8 cellular contexts compared by ENCODE assay signal in genomic region chr7:107879400-107880035, GRCh38. TPM values are rescaled to one million over a fixed set of nuclear protein-coding genes. Genes with fewer than 3 reads are reported as not detected.
A peak's percentile ranks its signal among the peaks of the same experiment; 100 is the strongest.
DNase-seq lines count a peak whose midpoint lies in the region; ATAC-seq and TF ChIP-seq lines count a peak whose summit lies in the region.

No MANE protein-coding gene starts in this region.

- POLR2A ChIA-PET in RWPE1 (lab: Yijun Ruan, JAX; ENCODE audit: low non-redundant PET), result no interaction called here

- TF ChIP-seq CTCF in LNCaP clone FGC (IDR thresholded peaks at IDR 0.05; ENCODE audit: control insufficient read depth, extremely low read depth, insufficient read depth) (peak; percentile 76), RWPE1 (conservative IDR thresholded peaks at IDR 0.05; ENCODE audit: low read depth) (peak; percentile 95), cardiac fibroblast (IDR thresholded peaks at IDR 0.05; ENCODE audit: low read depth, low read length) (peak; percentile 85), testis (IDR thresholded peaks at IDR 0.05) (peak; percentile 61 to 71 (median 69))

- no peaks in the 10 kb centered on the region for H3K27me3 ChIP-seq in testis

- DNase-seq in activated CD4-positive, CD25-positive, alpha-beta regulatory T cell treated with anti-CD3 and anti-CD28 coated beads, Interleukin-2, amount 50 U/mL, for 16 hours (ENCODE audit: low read depth, low spot score), result peak; percentile 26
- no peak for DNase-seq in activated CD4-positive, CD25-positive, alpha-beta regulatory T cell treated with anti-CD3 and anti-CD28 coated beads, Interleukin-2, amount 50 U/mL, for 72 hours
- DNase-seq in LNCaP clone FGC (ENCODE audit: low read depth) (no peak), RWPE1 (ENCODE audit: low spot score) (peak; percentile 63), cardiac fibroblast (ENCODE audit: low read depth in 2 of 2) (peak; percentile 70 to 77), kidney tubule cell (ENCODE audit: low spot score) (peak; percentile 65), testis (peak; percentile 71)

- H3K27ac ChIP-seq in RWPE1 (no peak overlapping the region), testis (no peak overlapping the region)

- no peak overlapping the region for H3K4me3 ChIP-seq in LNCaP clone FGC (ENCODE audit: low read depth, low read length)
- H3K4me3 ChIP-seq in cardiac fibroblast (replicated peaks in 1 of 2; ENCODE audit: low read depth in 2 of 2, low read length in 2 of 2), result no peak overlapping the region
- no peak overlapping the region for H3K4me3 ChIP-seq in testis

- no peaks in the 10 kb centered on the region for H3K4me1 ChIP-seq in testis

- H3K36me3 ChIP-seq in testis (ENCODE audit: low read depth, missing control alignments), result no peaks in the 10 kb centered on the region

- ATAC-seq in GM21786 (IDR thresholded peaks at IDR 0.05; ENCODE audit: unreplicated experiment), result peak; percentile 87

- intact Hi-C loops in testis (cut with DNase I; ENCODE audit: low total_unique reads), result loop anchor here (10.0 kb wide), 1 partner anchor 135 kb away; the partner anchor contains the start of gene CBLL1

- TF ChIP-seq POLR2A in testis (IDR thresholded peaks at IDR 0.05), result no peak

- CTCF ChIA-PET in RWPE1 (lab: Yijun Ruan, JAX), result interaction anchor here (0.5 to 1.2 kb wide), 11 partner anchors 9 to 704 kb away, joined by 3 read pairs; partner anchors contain the start of gene BCAP29

- 18% methylated on average over 3 of the region's 3 CpGs for WGBS in testis, 2 donors

- no peaks in the 10 kb centered on the region for H3K9me3 ChIP-seq in testis

RNA-seq across cellular contexts. Expression of gene DLD, which starts 11.5 kb away (rescaled TPM):
- total RNA-seq in testis, result 10 to 100 TPM; 50.2 to 57.3 TPM
- 63.7 TPM for polyA plus RNA-seq in testis (ENCODE audit: insufficient read depth, low read depth, low replicate concordance)

Comparison
In these comparisons a context has a peak if more than half of its experiments do, and no peak if none do; other contexts are left out.
1. DNase-seq: peak in activated CD4-positive, CD25-positive, alpha-beta regulatory T cell treated with anti-CD3 and anti-CD28 coated beads, Interleukin-2, amount 50 U/mL, for 16 hours (single experiment), RWPE1 (single experiment), cardiac fibroblast (2 of 2), kidney tubule cell (single experiment) and testis (single experiment); none in activated CD4-positive, CD25-positive, alpha-beta regulatory T cell treated with anti-CD3 and anti-CD28 coated beads, Interleukin-2, amount 50 U/mL, for 72 hours (single experiment) and LNCaP clone FGC (single experiment).
2. Peak in every context shown above with its lines, with median percentiles within 50 percentile points of each other: CTCF ChIP-seq.